In genomic region chr16:67191410-67191994, GRCh38 we compare ENCODE assay signal across 8 cellular contexts. TPM values are rescaled to one million over a fixed set of nuclear protein-coding genes. Genes with fewer than 3 reads are reported as not detected.
DNase-seq lines count a peak whose midpoint lies in the region; ATAC-seq and TF ChIP-seq lines count a peak whose summit lies in the region.

No MANE protein-coding gene starts in this region.

- H3K27ac Mint-ChIP-seq in activated T-helper 1 cell treated with anti-CD3 and anti-CD28 coated beads, Interleukin-12 subunit alpha, Interleukin-12 subunit beta, Interleukin-2, Interleukin-4 antibody, amounts not matched to agents 30 ng/mL and 10 ng/mL and 1 ng/mL, durations not matched to agents 14 hours and 24 hours and 36 hours: peak overlapping the region; percentile 86

- H3K27ac ChIP-seq in left lung: peak overlapping the region in 1 of 2 donors; percentile 82
- peak overlapping the region in 1 of 4 donors; percentile 85 for H3K27ac ChIP-seq in tibial nerve

- no peak for ATAC-seq in activated T-cell treated with anti-CD3 and anti-CD28 coated beads, Interleukin-2, amount 50 U/mL, for 4 hours
- no peak for ATAC-seq in left lung
- no peak for ATAC-seq in GM18505 (IDR thresholded peaks at IDR 0.05; ENCODE audit: unreplicated experiment)
- ATAC-seq in GM18520 (IDR thresholded peaks at IDR 0.05; ENCODE audit: unreplicated experiment): no peak

- H3K4me1 ChIP-seq in left lung (peaks cover 15 to 45% of the 10 kb centered on the region in 2 donors), tibial nerve (peaks cover 0 to 38% (median 17%) of the 10 kb centered on the region in 4 donors)

- peak overlapping the region; percentile 97 to 99 for H3K4me3 ChIP-seq in left lung
- H3K4me3 ChIP-seq in tibial nerve: peak overlapping the region in 3 of 4 donors; percentile 78 to 98 (median 85)

- H3K36me3 Mint-ChIP-seq in activated T-cell treated with anti-CD3 and anti-CD28 coated beads, Interleukin-2, amount 50 U/mL, for 4 hours (ENCODE audit: insufficient read depth): peaks cover 23% of the 10 kb centered on the region
- H3K36me3 Mint-ChIP-seq in activated T-helper 1 cell treated with anti-CD3 and anti-CD28 coated beads, Interleukin-12 subunit alpha, Interleukin-12 subunit beta, Interleukin-2, Interleukin-4 antibody, amounts not matched to agents 30 ng/mL and 10 ng/mL and 1 ng/mL, durations not matched to agents 14 hours and 24 hours and 36 hours (ENCODE audit: low read depth): peaks cover 31% of the 10 kb centered on the region

- H3K36me3 ChIP-seq in left lung: peaks cover 0 to 31% of the 10 kb centered on the region in 2 donors
- H3K36me3 ChIP-seq in tibial nerve: peaks cover 2 to 26% (median 14%) of the 10 kb centered on the region in 3 donors

- no peaks in the 10 kb centered on the region for H3K27me3 ChIP-seq in left lung
- no peaks in the 10 kb centered on the region for H3K27me3 ChIP-seq in tibial nerve

- intact Hi-C loops in activated T-helper 1 cell treated with anti-CD3 and anti-CD28 coated beads, Interleukin-12 subunit alpha, Interleukin-12 subunit beta, Interleukin-2, Interleukin-4 antibody, amounts not matched to agents 30 ng/mL and 10 ng/mL and 1 ng/mL, durations not matched to agents 14 hours and 24 hours and 36 hours (cut with micrococcal nuclease): loop anchor here (5.0 kb wide), 1 partner anchor 121 kb away; no protein-coding TSS in a partner anchor
- intact Hi-C loops in left lung (cut with DNase I): no loop called here

- H3K4me3 Mint-ChIP-seq in activated T-cell treated with anti-CD3 and anti-CD28 coated beads, Interleukin-2, amount 50 U/mL, for 4 hours: peak overlapping the region; percentile 94
- peak overlapping the region; percentile 95 for H3K4me3 Mint-ChIP-seq in activated T-helper 1 cell treated with anti-CD3 and anti-CD28 coated beads, Interleukin-12 subunit alpha, Interleukin-12 subunit beta, Interleukin-2, Interleukin-4 antibody, amounts not matched to agents 30 ng/mL and 10 ng/mL and 1 ng/mL, durations not matched to agents 14 hours and 24 hours and 36 hours

- no peak for TF ChIP-seq EP300 in tibial nerve (IDR thresholded peaks at IDR 0.05)

- TF ChIP-seq POLR2A in tibial nerve (IDR thresholded peaks at IDR 0.05): no peak
- no peak for TF ChIP-seq POLR2A in GM18505 (IDR thresholded peaks at IDR 0.05; ENCODE audit: borderline replicate concordance, extremely low read depth, insufficient read depth, insufficient read length)

- TF ChIP-seq CTCF in left lung (IDR thresholded peaks at IDR 0.05): no peak
- TF ChIP-seq CTCF in tibial nerve (IDR thresholded peaks at IDR 0.05): no peak

- WGBS in tibial nerve, 2 donors: 23 to 29% methylated on average over 9 of the region's 9 CpGs

- H3K27me3 Mint-ChIP-seq in activated T-cell treated with anti-CD3 and anti-CD28 coated beads, Interleukin-2, amount 50 U/mL, for 4 hours (ENCODE audit: low read depth): peaks cover 2% of the 10 kb centered on the region
- no peaks in the 10 kb centered on the region for H3K27me3 Mint-ChIP-seq in activated T-helper 1 cell treated with anti-CD3 and anti-CD28 coated beads, Interleukin-12 subunit alpha, Interleukin-12 subunit beta, Interleukin-2, Interleukin-4 antibody, amounts not matched to agents 30 ng/mL and 10 ng/mL and 1 ng/mL, durations not matched to agents 14 hours and 24 hours and 36 hours (ENCODE audit: insufficient read depth)

- peaks cover 31% of the 10 kb centered on the region for H3K4me1 Mint-ChIP-seq in activated T-cell treated with anti-CD3 and anti-CD28 coated beads, Interleukin-2, amount 50 U/mL, for 4 hours (ENCODE audit: low read depth)
- peaks cover 46% of the 10 kb centered on the region for H3K4me1 Mint-ChIP-seq in activated T-helper 1 cell treated with anti-CD3 and anti-CD28 coated beads, Interleukin-12 subunit alpha, Interleukin-12 subunit beta, Interleukin-2, Interleukin-4 antibody, amounts not matched to agents 30 ng/mL and 10 ng/mL and 1 ng/mL, durations not matched to agents 14 hours and 24 hours and 36 hours (ENCODE audit: low read depth)

- DNase-seq in activated T-cell treated with anti-CD3 and anti-CD28 coated beads, Interleukin-2, amount 50 U/mL, for 4 hours: no peak
- DNase-seq in activated T-cell treated with anti-CD3 and anti-CD28 coated beads for 4 hours (no peak), left lung (no peak), tibial nerve (ENCODE audit: low spot score in 2 of 2) (no peak), RPMI8226 (no peak)
- no peak for DNase-seq in activated T-helper 1 cell treated with anti-CD3 and anti-CD28 coated beads, Interleukin-12 subunit alpha, Interleukin-12 subunit beta, Interleukin-2, Interleukin-4 antibody, amounts not matched to agents 30 ng/mL and 10 ng/mL and 1 ng/mL, durations not matched to agents 14 hours and 24 hours and 36 hours (ENCODE audit: low spot score)

- H3K9me3 Mint-ChIP-seq in activated T-cell treated with anti-CD3 and anti-CD28 coated beads, Interleukin-2, amount 50 U/mL, for 4 hours: no peaks in the 10 kb centered on the region
- H3K9me3 Mint-ChIP-seq in activated T-helper 1 cell treated with anti-CD3 and anti-CD28 coated beads, Interleukin-12 subunit alpha, Interleukin-12 subunit beta, Interleukin-2, Interleukin-4 antibody, amounts not matched to agents 30 ng/mL and 10 ng/mL and 1 ng/mL, durations not matched to agents 14 hours and 24 hours and 36 hours: no peaks in the 10 kb centered on the region

- H3K9me3 ChIP-seq in left lung: no peaks in the 10 kb centered on the region
- H3K9me3 ChIP-seq in tibial nerve: no peaks in the 10 kb centered on the region

RNA-seq across cellular contexts. Expression of gene E2F4, which starts 0.5 kb away (rescaled TPM):
- 100 to 1,000 TPM; 195 to 201 (median 198) TPM for total RNA-seq in activated T-cell treated with anti-CD3 and anti-CD28 coated beads, Interleukin-2, amount 50 U/mL, for 4 hours
- total RNA-seq in activated T-helper 1 cell treated with anti-CD3 and anti-CD28 coated beads, Interleukin-12 subunit alpha, Interleukin-12 subunit beta, Interleukin-2, Interleukin-4 antibody, amounts not matched to agents 30 ng/mL and 10 ng/mL and 1 ng/mL, durations not matched to agents 14 hours and 24 hours and 36 hours: 174 and 181 TPM in 2 replicates
- total RNA-seq in left lung (10 to 100 TPM; 47.7 to 81.4 TPM), tibial nerve (100 to 1,000 TPM in 2 of 4 donors, 10 to 100 TPM in 2; 60.1 to 119 (median 99.8) TPM)

RNA-seq across cellular contexts. Expression of gene EXOC3L1, which starts 1.6 kb away (rescaled TPM):
- total RNA-seq in activated T-cell treated with anti-CD3 and anti-CD28 coated beads, Interleukin-2, amount 50 U/mL, for 4 hours: not detected
- 0.34 TPM in 1 of 2 replicates, not detected in the other for total RNA-seq in activated T-helper 1 cell treated with anti-CD3 and anti-CD28 coated beads, Interleukin-12 subunit alpha, Interleukin-12 subunit beta, Interleukin-2, Interleukin-4 antibody, amounts not matched to agents 30 ng/mL and 10 ng/mL and 1 ng/mL, durations not matched to agents 14 hours and 24 hours and 36 hours
- total RNA-seq in left lung (10 to 100 TPM; 10.9 to 16.9 TPM), tibial nerve (1 to 10 TPM in 3 of 4 donors, under 1 TPM in 1; 0.66 to 3.9 (median 2.6) TPM)

RNA-seq across cellular contexts. Expression of gene ELMO3, which starts 7.4 kb away (rescaled TPM):
- 1 to 10 TPM; 5.1 to 5.9 (median 5.3) TPM for total RNA-seq in activated T-cell treated with anti-CD3 and anti-CD28 coated beads, Interleukin-2, amount 50 U/mL, for 4 hours
- total RNA-seq in activated T-helper 1 cell treated with anti-CD3 and anti-CD28 coated beads, Interleukin-12 subunit alpha, Interleukin-12 subunit beta, Interleukin-2, Interleukin-4 antibody, amounts not matched to agents 30 ng/mL and 10 ng/mL and 1 ng/mL, durations not matched to agents 14 hours and 24 hours and 36 hours: 8.5 and 9.0 TPM in 2 replicates
- total RNA-seq in left lung: 10 to 100 TPM; 14.8 to 21.2 TPM
- 10 to 100 TPM in 1 of 4 donors, 1 to 10 TPM in 3; 2.4 to 14.4 (median 4.4) TPM for total RNA-seq in tibial nerve

RNA-seq across cellular contexts. Expression of gene MATCAP1, which starts 7.7 kb away (rescaled TPM):
- 10 to 100 TPM; 10.1 to 15.5 (median 14.7) TPM for total RNA-seq in activated T-cell treated with anti-CD3 and anti-CD28 coated beads, Interleukin-2, amount 50 U/mL, for 4 hours
- 45.5 and 48.2 TPM in 2 replicates for total RNA-seq in activated T-helper 1 cell treated with anti-CD3 and anti-CD28 coated beads, Interleukin-12 subunit alpha, Interleukin-12 subunit beta, Interleukin-2, Interleukin-4 antibody, amounts not matched to agents 30 ng/mL and 10 ng/mL and 1 ng/mL, durations not matched to agents 14 hours and 24 hours and 36 hours
- total RNA-seq in left lung (10 to 100 TPM; 36.8 to 44.7 TPM), tibial nerve (10 to 100 TPM; 13.6 to 42.9 (median 18.9) TPM)

RNA-seq across cellular contexts. Expression of gene NOL3, which starts 21.2 kb away (rescaled TPM):
- 1 to 10 TPM in 2 of 3 donors, under 1 TPM in 1; 0.99 to 3.7 (median 1.4) TPM for total RNA-seq in activated T-cell treated with anti-CD3 and anti-CD28 coated beads, Interleukin-2, amount 50 U/mL, for 4 hours
- total RNA-seq in activated T-helper 1 cell treated with anti-CD3 and anti-CD28 coated beads, Interleukin-12 subunit alpha, Interleukin-12 subunit beta, Interleukin-2, Interleukin-4 antibody, amounts not matched to agents 30 ng/mL and 10 ng/mL and 1 ng/mL, durations not matched to agents 14 hours and 24 hours and 36 hours: 19.0 and 22.9 TPM in 2 replicates
- 10 to 100 TPM; 29.5 to 36.7 TPM for total RNA-seq in left lung
- 10 to 100 TPM; 55.5 to 95.4 (median 76.6) TPM for total RNA-seq in tibial nerve
